8 cellular contexts compared by ENCODE assay signal in the genomic region with DNA sequence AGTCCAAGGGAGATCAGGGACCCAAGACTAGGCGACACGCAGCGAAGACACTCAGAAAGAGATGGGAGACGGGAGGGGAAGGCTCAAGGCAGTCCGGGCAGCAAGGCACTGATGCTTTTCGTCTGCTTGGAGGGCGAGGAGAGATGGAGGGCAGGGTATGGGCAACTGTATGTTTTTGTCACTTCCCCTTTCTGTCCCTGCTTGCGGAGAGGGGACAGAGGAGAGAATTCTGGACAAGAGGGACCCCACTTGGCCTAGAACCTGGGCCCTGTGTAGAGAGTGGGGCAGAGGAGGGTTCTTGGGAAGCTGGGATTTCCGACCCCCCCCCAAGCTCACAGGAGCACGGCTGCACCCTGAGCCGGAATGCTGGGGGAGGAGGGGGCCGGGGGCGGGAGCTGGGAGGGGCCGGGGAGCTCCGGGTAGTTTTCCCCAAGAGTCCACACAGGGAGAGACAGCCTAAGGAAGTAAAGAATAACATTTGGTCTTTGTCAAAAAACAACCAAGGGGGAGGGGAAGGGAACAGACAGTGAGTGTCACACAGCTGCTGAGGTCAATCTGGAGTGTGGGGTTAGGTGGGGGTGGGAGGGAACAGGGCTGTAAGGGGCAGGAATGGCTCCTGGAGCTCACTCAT. TPM values are rescaled to one million over a fixed set of nuclear protein-coding genes. Genes with fewer than 3 reads are reported as not detected.
DNase-seq lines count a peak whose midpoint lies in the region; ATAC-seq and TF ChIP-seq lines count a peak whose summit lies in the region.

No MANE protein-coding gene starts in this region.

- H3K27me3 ChIP-seq in BLaER1 (no peaks in the 10 kb centered on the region), breast epithelium (no peaks in the 10 kb centered on the region), mucosa of rectum (ENCODE audit: control insufficient read depth in 2 of 2, insufficient read depth in 2 of 2, low read length in 2 of 2) (no peaks in the 10 kb centered on the region)

- H3K9me3 ChIP-seq in BLaER1: no peaks in the 10 kb centered on the region
- H3K9me3 ChIP-seq in breast epithelium: no peaks in the 10 kb centered on the region
- H3K9me3 ChIP-seq in mucosa of rectum (ENCODE audit: control insufficient read depth in 2 of 2, low read length in 2 of 2): no peaks in the 10 kb centered on the region

- TF ChIP-seq POLR2A in breast epithelium (IDR thresholded peaks at IDR 0.05): no peak

- H3K4me2 ChIP-seq in BLaER1: peak overlapping the region; percentile 89

- TF ChIP-seq CTCF in LNCaP clone FGC (IDR thresholded peaks at IDR 0.05; ENCODE audit: control insufficient read depth, extremely low read depth, insufficient read depth): no peak
- no peak for TF ChIP-seq CTCF in breast epithelium (IDR thresholded peaks at IDR 0.05)

- ATAC-seq in HG03521 (IDR thresholded peaks at IDR 0.05; ENCODE audit: unreplicated experiment): no peak
- no peak for ATAC-seq in GM21528 (IDR thresholded peaks at IDR 0.05; ENCODE audit: low FRiP score, unreplicated experiment)
- no peak for ATAC-seq in left lobe of liver

- peak overlapping the region; percentile 97 for H3K27ac ChIP-seq in BLaER1
- peak overlapping the region; percentile 98 to 99 for H3K27ac ChIP-seq in breast epithelium
- peak overlapping the region; percentile 99 for H3K27ac ChIP-seq in mucosa of rectum (ENCODE audit: low read depth in 2 of 2, low read length in 2 of 2)

- intact Hi-C loops in breast epithelium (cut with DNase I; ENCODE audit: low total_unique reads): no loop called here

- H3K36me3 ChIP-seq in BLaER1: peaks cover 34% of the 10 kb centered on the region
- peaks cover 7% of the 10 kb centered on the region for H3K36me3 ChIP-seq in breast epithelium
- H3K36me3 ChIP-seq in mucosa of rectum (ENCODE audit: control insufficient read depth in 2 of 2, insufficient read depth in 2 of 2, low read length in 2 of 2): peaks cover 30% of the 10 kb centered on the region in 2 donors

- peaks cover 45% of the 10 kb centered on the region for H3K4me1 ChIP-seq in BLaER1
- H3K4me1 ChIP-seq in breast epithelium: peaks cover 5 to 23% of the 10 kb centered on the region in 2 donors
- peaks cover 21 to 30% of the 10 kb centered on the region in 2 donors for H3K4me1 ChIP-seq in mucosa of rectum (ENCODE audit: control insufficient read depth in 2 of 2, insufficient read depth in 2 of 2, low read length in 2 of 2)

- H3K4me3 ChIP-seq in BLaER1 (peak overlapping the region; percentile 98), LNCaP clone FGC (ENCODE audit: low read depth, low read length) (peak overlapping the region; percentile 97), breast epithelium (peak overlapping the region; percentile 91 to 97 (median 95)), mucosa of rectum (ENCODE audit: low read length in 2 of 2) (peak overlapping the region; percentile 91 to 97)

- H4K20me1 ChIP-seq in BLaER1: peaks cover 47% of the 10 kb centered on the region

- H3K9ac ChIP-seq in BLaER1: peak overlapping the region; percentile 97
- peak overlapping the region; percentile 88 to 96 for H3K9ac ChIP-seq in mucosa of rectum (ENCODE audit: low read depth in 1 of 2, low read length in 2 of 2)

- no peak for DNase-seq in LNCaP clone FGC (ENCODE audit: low read depth)
- peak in 1 of 2 donors; percentile 43 for DNase-seq in breast epithelium (ENCODE audit: low spot score in 2 of 2)
- DNase-seq in left lobe of liver (ENCODE audit: low spot score): no peak
- DNase-seq in glomerular visceral epithelial cell (ENCODE audit: extremely low spot score): no peak

RNA-seq across cellular contexts. Expression of a gene that starts 1.8 kb away (rescaled TPM):
- 10 to 100 TPM; 49.6 to 89.1 (median 88.1) TPM for total RNA-seq in breast epithelium
- total RNA-seq in left lobe of liver: 31.6 TPM

RNA-seq across cellular contexts. Expression of a gene that starts 2.0 kb away (rescaled TPM):
- total RNA-seq in breast epithelium (under 1 TPM in 2 of 3 donors, not detected in 1; 0.59 to 0.98 TPM), left lobe of liver (1.0 TPM)

RNA-seq across cellular contexts. Expression of a gene that starts 10.5 kb away (rescaled TPM):
- total RNA-seq in breast epithelium: 1 to 10 TPM in 1 of 3 donors, under 1 TPM in 2; 0.96 to 2.2 (median 0.98) TPM
- total RNA-seq in left lobe of liver: 0.86 TPM

RNA-seq across cellular contexts. Expression of a gene that starts 18.0 kb away (rescaled TPM):
- total RNA-seq in breast epithelium (10 to 100 TPM; 33.1 to 61.8 (median 39.7) TPM), left lobe of liver (71.8 TPM)

RNA-seq across cellular contexts. Expression of a gene that starts 28.2 kb away (rescaled TPM):
- total RNA-seq in breast epithelium (10 to 100 TPM in 2 of 3 donors, 1 to 10 TPM in 1; 8.8 to 12.6 (median 11.8) TPM), left lobe of liver (20.3 TPM)
